ENCODE assay signal across 1 cellular context in genomic region chr17:71482625-71483024, GRCh38.
TF ChIP-seq lines count a peak whose summit lies in the region.

No MANE protein-coding gene starts in this region.

TF ChIP-seq in SK-N-SH, 30 proteins besides CTCF, POLR2A, EP300 and RAD21 (continued from another document):
- TF ChIP-seq EZH2phosphoT487 (IDR thresholded peaks at IDR 0.05; ENCODE audit: borderline replicate concordance, low read depth), result no peak
- no peak for TF ChIP-seq FOSL2 (IDR thresholded peaks at IDR 0.05; ENCODE audit: borderline replicate concordance, low read depth)
- TF ChIP-seq GABPA (IDR thresholded peaks at IDR 0.05; ENCODE audit: low read depth), result no peak
- TF ChIP-seq POLR2AphosphoS5 (IDR thresholded peaks at IDR 0.05; ENCODE audit: low read depth, low read length), result no peak
- no peak for TF ChIP-seq JUND (IDR thresholded peaks at IDR 0.05)
- TF ChIP-seq TEAD4 (IDR thresholded peaks at IDR 0.05; ENCODE audit: borderline replicate concordance, insufficient read depth), result no peak
- no peak for TF ChIP-seq REST (IDR thresholded peaks at IDR 0.05; ENCODE audit: low read depth, low read length)
